ENCODE assay signal across 8 cellular contexts in genomic region chr19:16066611-16067104, GRCh38. TPM values are rescaled to one million over a fixed set of nuclear protein-coding genes. Genes with fewer than 3 reads are reported as not detected.
DNase-seq lines count a peak whose midpoint lies in the region; ATAC-seq and TF ChIP-seq lines count a peak whose summit lies in the region.

No MANE protein-coding gene starts in this region.

- no peak overlapping the region for H3K9ac ChIP-seq in liver (ENCODE audit: low read depth in 1 of 2, low read length in 2 of 2)

- no peak for TF ChIP-seq EP300 in tibial nerve (IDR thresholded peaks at IDR 0.05)

- H3K36me3 ChIP-seq in Peyer's patch, result no peaks in the 10 kb centered on the region
- H3K36me3 ChIP-seq in liver (ENCODE audit: control insufficient read depth in 4 of 4, insufficient read depth in 3 of 4, low read depth in 1 of 4, low read length in 3 of 4), result no peaks in the 10 kb centered on the region
- H3K36me3 ChIP-seq in tibial nerve, result no peaks in the 10 kb centered on the region

- in situ Hi-C loops in astrocyte of the cerebellum (cut with HindIII; ENCODE audit: low sequenced_read_pairs), result no loop called here

- peaks cover 12 to 33% (median 15%) of the 10 kb centered on the region in 4 donors for H3K4me1 ChIP-seq in Peyer's patch
- H3K4me1 ChIP-seq in liver (ENCODE audit: control insufficient read depth in 4 of 4, insufficient read depth in 4 of 4, low read length in 3 of 4), result no peaks in the 10 kb centered on the region
- peaks cover 0 to 16% (median under 1%) of the 10 kb centered on the region in 4 donors for H3K4me1 ChIP-seq in tibial nerve

- ATAC-seq in HG03280 (IDR thresholded peaks at IDR 0.05; ENCODE audit: unreplicated experiment), result no peak

- peak; percentile 68 to 82 for TF ChIP-seq RAD21 in liver (IDR thresholded peaks at IDR 0.05)

- H3K27ac ChIP-seq in Peyer's patch (peak overlapping the region in 3 of 4 donors; percentile 47 to 96 (median 82)), liver (ENCODE audit: low read depth in 1 of 2, low read length in 2 of 2) (peak overlapping the region; percentile 34 to 36), tibial nerve (peak overlapping the region in 3 of 4 donors; percentile 45 to 50 (median 50))

- TF ChIP-seq CTCF in Peyer's patch (IDR thresholded peaks at IDR 0.05), result peak in 4 of 6 experiments; percentile 40 to 69 (median 55)
- peak; percentile 1 for TF ChIP-seq CTCF in astrocyte of the cerebellum (IDR thresholded peaks at IDR 0.05; ENCODE audit: low read depth, low read length, missing control alignments)
- peak; percentile 40 for TF ChIP-seq CTCF in liver (IDR thresholded peaks at IDR 0.05; ENCODE audit: low read depth, low read length, missing input control)
- TF ChIP-seq CTCF in tibial nerve (IDR thresholded peaks at IDR 0.05), result peak in 3 of 5 experiments; percentile 7 to 29 (median 19)

- H3K4me3 ChIP-seq in Peyer's patch (peak overlapping the region in 2 of 4 donors; percentile 38 to 48), astrocyte of the cerebellum (ENCODE audit: low read depth, low read length) (no peak overlapping the region), liver (ENCODE audit: low read depth in 1 of 3, low read length in 3 of 3) (no peak overlapping the region), tibial nerve (no peak overlapping the region)

- WGBS in liver, result 44% methylated on average over 6 of the region's 6 CpGs
- 47 to 48% methylated on average over 6 of the region's 6 CpGs for WGBS in tibial nerve, 2 donors

- H3K9me3 ChIP-seq in Peyer's patch (no peaks in the 10 kb centered on the region), liver (ENCODE audit: control insufficient read depth in 4 of 4, low read length in 3 of 4) (peaks cover 0 to 2% (median 0%) of the 10 kb centered on the region in 4 donors), tibial nerve (peaks cover 0 to 11% (median 0%) of the 10 kb centered on the region in 4 donors)

- DNase-seq in NCI-H524 (lab: John Stamatoyannopoulos, UW) (peak; percentile 26 to 60), NCI-H524 treated with DMSO at 0.1 percent for 48 hours (lab: John Stamatoyannopoulos, UW) (no peak), Peyer's patch (peak; percentile 45 to 83 (median 67)), astrocyte of the cerebellum (ENCODE audit: low read depth) (no peak), tibial nerve (ENCODE audit: low spot score in 2 of 2) (no peak), NCI-H1417 (lab: John Stamatoyannopoulos, UW) (no peak)

- no peak for TF ChIP-seq POLR2A in Peyer's patch (IDR thresholded peaks at IDR 0.05)
- TF ChIP-seq POLR2A in tibial nerve (IDR thresholded peaks at IDR 0.05), result no peak

- H3K27me3 ChIP-seq in Peyer's patch (no peaks in the 10 kb centered on the region), liver (ENCODE audit: control insufficient read depth in 4 of 4, insufficient read depth in 4 of 4, low read length in 3 of 4) (no peaks in the 10 kb centered on the region), tibial nerve (no peaks in the 10 kb centered on the region)

TF ChIP-seq in liver, 16 proteins besides CTCF, POLR2A, EP300 and RAD21:
- TF ChIP-seq RXRA (IDR thresholded peaks at IDR 0.05), result peak in 1 of 2 donors; percentile 5
- TF ChIP-seq HNF4A (conservative IDR thresholded peaks at IDR 0.05), result no peak
- no peak for TF ChIP-seq HNF4G (IDR thresholded peaks at IDR 0.05)
- peak; percentile 72 for TF ChIP-seq NR2F2 (IDR thresholded peaks at IDR 0.05)

RNA-seq across cellular contexts. Expression of gene TPM4, which starts 9.6 kb away (rescaled TPM):
- total RNA-seq in Peyer's patch (100 to 1,000 TPM; 125 to 423 (median 139) TPM), liver (10 to 100 TPM; 40.8 to 59.9 TPM), tibial nerve (100 to 1,000 TPM; 471 to 530 (median 493) TPM)
- 10 to 100 TPM; 19.8 to 46.0 TPM for polyA plus RNA-seq in liver

RNA-seq across cellular contexts. Expression of gene RAB8A, which starts 45.0 kb away (rescaled TPM):
- total RNA-seq in Peyer's patch (100 to 1,000 TPM in 2 of 4 donors, 10 to 100 TPM in 2; 53.6 to 138 (median 113) TPM), liver (10 to 100 TPM; 45.6 to 52.0 TPM), tibial nerve (10 to 100 TPM; 27.3 to 42.9 (median 36.3) TPM)
- 10 to 100 TPM; 38.0 to 43.1 TPM for polyA plus RNA-seq in liver

Comparison
In these comparisons a context has a peak if more than half of its experiments do, and no peak if none do; other contexts are left out.
1. DNase-seq: peak in NCI-H524 (2 of 2) and Peyer's patch (3 of 3); none in NCI-H524 treated with DMSO at 0.1 percent for 48 hours (single experiment), astrocyte of the cerebellum (single experiment), tibial nerve (0 of 2) and NCI-H1417 (0 of 3).
2. CTCF ChIP-seq: peak in every context shown above with its lines; median percentile 55 in Peyer's patch; 40 in liver; 19 in tibial nerve; 1 in astrocyte of the cerebellum.
3. Peak in every context shown above with its lines, with median percentiles within 50 percentile points of each other: H3K27ac ChIP-seq.